8 cellular contexts compared by ENCODE assay signal in genomic region chr3:12974316-12974715, GRCh38.
"Had no signal": no experiment of that assay in that cellular context is flagged by ENCODE, and none has a peak within 500 bp of the region (broad histone marks: within the 10 kb centered on the region; RNA-seq: fewer than 3 reads in every experiment).

No MANE protein-coding gene starts in this region.

- H3K27ac Mint-ChIP-seq: activated CD4-positive, alpha-beta memory T cell treated with anti-CD3 and anti-CD28 coated beads, Interleukin-2, amount 10 ng/mL, durations not matched to agents 7 days and 5 days had no signal

- H3K9me3 Mint-ChIP-seq: activated CD4-positive, alpha-beta memory T cell treated with anti-CD3 and anti-CD28 coated beads, Interleukin-2, amount 10 ng/mL, durations not matched to agents 7 days and 5 days had no signal

- H3K27me3 Mint-ChIP-seq: activated CD4-positive, alpha-beta memory T cell treated with anti-CD3 and anti-CD28 coated beads, Interleukin-2, amount 10 ng/mL, durations not matched to agents 7 days and 5 days had no signal

- H3K4me3 Mint-ChIP-seq: activated CD4-positive, alpha-beta memory T cell treated with anti-CD3 and anti-CD28 coated beads, Interleukin-2, amount 10 ng/mL, durations not matched to agents 7 days and 5 days had no signal

- ATAC-seq: foreskin keratinocyte, left lobe of liver had no signal

- DNase-seq: activated CD4-positive, alpha-beta memory T cell treated with anti-CD3 and anti-CD28 coated beads, Interleukin-2, amount 10 ng/mL, durations not matched to agents 7 days and 5 days; activated naive CD4-positive, alpha-beta T cell treated with Interleukin-2 at 50 U/mL for 16 hours; adrenal gland; brain microvascular endothelial cell; foreskin keratinocyte; retina; stimulated activated CD4-positive, alpha-beta T cell treated with anti-CD3 and anti-CD28 coated beads, Interleukin-4, amount 100 ng/mL, for 4 hours had no signal
